1 cellular context compared by ENCODE assay signal in genomic region chr3:173066044-173066679, GRCh38.
TF ChIP-seq lines count a peak whose summit lies in the region.

No MANE protein-coding gene starts in this region.

TF ChIP-seq in WTC11, 78 proteins besides CTCF, POLR2A, EP300 and RAD21 (continued from another document):
- TF ChIP-seq ATF6 (CRISPR knock-in tag; IDR thresholded peaks at IDR 0.05) (no peak), NFE2L1 (CRISPR knock-in tag; IDR thresholded peaks at IDR 0.05) (no peak), ZNF671 (CRISPR knock-in tag; IDR thresholded peaks at IDR 0.05) (no peak), JAZF1 (CRISPR knock-in tag; IDR thresholded peaks at IDR 0.05) (no peak), ESRRA (CRISPR knock-in tag; IDR thresholded peaks at IDR 0.05; ENCODE audit: borderline replicate concordance) (no peak), ZNF317 (CRISPR knock-in tag; IDR thresholded peaks at IDR 0.05; ENCODE audit: borderline replicate concordance, low read depth) (no peak), SP1 (CRISPR knock-in tag; conservative IDR thresholded peaks at IDR 0.05) (no peak), ATF2 (CRISPR knock-in tag; IDR thresholded peaks at IDR 0.05; ENCODE audit: borderline replicate concordance, low read depth) (no peak)
TF ChIP-seq in WTC11: peak in this region for 0.
